Comparison of ENCODE assay signal across 24 cellular contexts in genomic region chr2:24482256-24482971, GRCh38. TPM values are rescaled to one million over a fixed set of nuclear protein-coding genes. Genes with fewer than 3 reads are reported as not detected.
DNase-seq lines count a peak whose midpoint lies in the region; ATAC-seq, FAIRE-seq and TF ChIP-seq lines count a peak whose summit lies in the region.
"Had no signal": no experiment of that assay in that cellular context is flagged by ENCODE, and none has a peak within 500 bp of the region (broad histone marks: within the 10 kb centered on the region; RNA-seq: fewer than 3 reads in every experiment).

No MANE protein-coding gene starts in this region.

- H3K27ac Mint-ChIP-seq in GM23338 = no peak overlapping the region
- H3K27ac Mint-ChIP-seq: activated CD8-positive, alpha-beta memory T cell treated with anti-CD3 and anti-CD28 coated beads, Interleukin-2, amount 10 ng/mL, durations not matched to agents 7 days and 5 days; IgD-negative memory B cell; stimulated activated memory B cell treated with anti-CD40 and anti-IgM and Interleukin-4, amounts not matched to agents 10 μg/mL and 1 μg/mL and 100 μg/mL, for 72 hours had no signal

- H3K36me3 ChIP-seq in GM23338 (ENCODE audit: insufficient read depth) (no peaks in the 10 kb centered on the region), bronchial epithelial cell (ENCODE audit: control insufficient read depth, insufficient read depth, low read length) (no peaks in the 10 kb centered on the region), mucosa of descending colon (ENCODE audit: low read depth) (no peaks in the 10 kb centered on the region), suprapubic skin (no peaks in the 10 kb centered on the region)
- H3K36me3 ChIP-seq: MG63, tibial artery had no signal

- POLR2A ChIA-PET in A549 (lab: Yijun Ruan, JAX) = interaction anchor here (1.3 to 1.5 kb wide), 2 partner anchors 9 to 310 kb away, joined by 3 to 4 read pairs; partner anchors contain the start of genes CENPO, NCOA1 and PTRHD1

- intact Hi-C loops in mucosa of descending colon (cut with DNase I, micrococcal nuclease) = no loop called here

- H2AFZ ChIP-seq in GM23338 = 0 out of 2 replicates have a peak overlapping the region, but pooled peaks have one; percentile 47

- H3K27me3 Mint-ChIP-seq in GM23338 (ENCODE audit: insufficient read depth, low read depth, poor library complexity) = no peaks in the 10 kb centered on the region
- H3K27me3 Mint-ChIP-seq: activated CD8-positive, alpha-beta memory T cell treated with anti-CD3 and anti-CD28 coated beads, Interleukin-2, amount 10 ng/mL, durations not matched to agents 7 days and 5 days; IgD-negative memory B cell; stimulated activated memory B cell treated with anti-CD40 and anti-IgM and Interleukin-4, amounts not matched to agents 10 μg/mL and 1 μg/mL and 100 μg/mL, for 72 hours had no signal

- no peaks in the 10 kb centered on the region for H3K9me2 ChIP-seq in GM23338 (ENCODE audit: insufficient read depth)

- peaks cover 4% of the 10 kb centered on the region for H3K4me1 Mint-ChIP-seq in GM23338
- H3K4me1 Mint-ChIP-seq: activated CD8-positive, alpha-beta memory T cell treated with anti-CD3 and anti-CD28 coated beads, Interleukin-2, amount 10 ng/mL, durations not matched to agents 7 days and 5 days; IgD-negative memory B cell; stimulated activated memory B cell treated with anti-CD40 and anti-IgM and Interleukin-4, amounts not matched to agents 10 μg/mL and 1 μg/mL and 100 μg/mL, for 72 hours had no signal

- no peak for FAIRE-seq in A549 (lab: Jason Lieb, UNC)
- FAIRE-seq in bronchial epithelial cell (lab: Jason Lieb, UNC) = no peak
- FAIRE-seq: small intestine had no signal

- no peaks in the 10 kb centered on the region for H3K9me3 ChIP-seq in A549
- no peaks in the 10 kb centered on the region for H3K9me3 ChIP-seq in mucosa of descending colon
- H3K9me3 ChIP-seq in suprapubic skin = no peaks in the 10 kb centered on the region
- H3K9me3 ChIP-seq: MG63, tibial artery had no signal

- no peak overlapping the region for H3K4me3 Mint-ChIP-seq in GM23338
- H3K4me3 Mint-ChIP-seq: activated CD8-positive, alpha-beta memory T cell treated with anti-CD3 and anti-CD28 coated beads, Interleukin-2, amount 10 ng/mL, durations not matched to agents 7 days and 5 days; IgD-negative memory B cell; stimulated activated memory B cell treated with anti-CD40 and anti-IgM and Interleukin-4, amounts not matched to agents 10 μg/mL and 1 μg/mL and 100 μg/mL, for 72 hours had no signal

- no peak for TF ChIP-seq POLR2A in A549 (IDR thresholded peaks at IDR 0.05; ENCODE audit: low read length)
- no peak for TF ChIP-seq POLR2A in suprapubic skin (IDR thresholded peaks at IDR 0.05)

- no peaks in the 10 kb centered on the region; the same call in 2 of the 3 replicates for H3K36me3 Mint-ChIP-seq in GM23338 (ENCODE audit: low read depth)
- H3K36me3 Mint-ChIP-seq: stimulated activated memory B cell treated with anti-CD40 and anti-IgM and Interleukin-4, amounts not matched to agents 10 μg/mL and 1 μg/mL and 100 μg/mL, for 72 hours had no signal

- no peak for TF ChIP-seq EP300 in A549 (IDR thresholded peaks at IDR 0.05)
- TF ChIP-seq EP300 in suprapubic skin (IDR thresholded peaks at IDR 0.05) = no peak

- H3K27ac ChIP-seq in A549 = no peak overlapping the region
- H3K27ac ChIP-seq in GM23338 (ENCODE audit: low read depth) = no peak overlapping the region
- no peak overlapping the region for H3K27ac ChIP-seq in suprapubic skin
- H3K27ac ChIP-seq: RWPE1, tibial artery had no signal

- no peak for TF ChIP-seq CTCF in A549 (IDR thresholded peaks at IDR 0.05)
- no peak for TF ChIP-seq CTCF in GM23338 (conservative IDR thresholded peaks at IDR 0.05; ENCODE audit: low read depth in 2 of 2)
- no peak for TF ChIP-seq CTCF in bronchial epithelial cell (IDR thresholded peaks at IDR 0.05; ENCODE audit: insufficient read depth, low read length, severe bottlenecking)
- no peak for TF ChIP-seq CTCF in mucosa of descending colon (IDR thresholded peaks at IDR 0.05)
- TF ChIP-seq CTCF in suprapubic skin (IDR thresholded peaks at IDR 0.05) = no peak

- H3K9me3 Mint-ChIP-seq in GM23338 = peaks cover 10% of the 10 kb centered on the region; the same call in 2 of the 3 replicates
- H3K9me3 Mint-ChIP-seq: IgD-negative memory B cell had no signal

- H3K4me3 ChIP-seq in A549 (no peak overlapping the region), GM23338 (no peak overlapping the region), bronchial epithelial cell (ENCODE audit: low read depth, low read length) (no peak overlapping the region), mucosa of descending colon (no peak overlapping the region), suprapubic skin (no peak overlapping the region)
- H3K4me3 ChIP-seq: MG63, tibial artery had no signal

- TF ChIP-seq RAD21 in A549 (conservative IDR thresholded peaks at IDR 0.05 in 1 of 2, IDR thresholded peaks at IDR 0.05 in 1 of 2) = no peak

- H3F3A ChIP-seq in GM23338 (replicated peaks; ENCODE audit: low read depth) = no peaks in the 10 kb centered on the region

- H3K27me3 ChIP-seq in GM23338 (ENCODE audit: insufficient read depth) = no peaks in the 10 kb centered on the region
- H3K27me3 ChIP-seq in bronchial epithelial cell (ENCODE audit: control insufficient read depth, insufficient read depth, low read length) = peaks cover 2% of the 10 kb centered on the region
- H3K27me3 ChIP-seq in suprapubic skin = no peaks in the 10 kb centered on the region
- H3K27me3 ChIP-seq: MG63 had no signal

- H3K4me1 ChIP-seq in A549 = no peaks in the 10 kb centered on the region
- H3K4me1 ChIP-seq in GM23338 (ENCODE audit: insufficient read depth) = no peaks in the 10 kb centered on the region
- peaks cover 6% of the 10 kb centered on the region for H3K4me1 ChIP-seq in mucosa of descending colon (ENCODE audit: low read depth)
- H3K4me1 ChIP-seq in suprapubic skin = peaks cover 7% of the 10 kb centered on the region
- H3K4me1 ChIP-seq: tibial artery had no signal

- DNase-seq in A549 (ENCODE audit: low read depth in 1 of 2, low spot score in 1 of 2) (peak in 1 of 2 experiments; percentile 29), GM23338 (ENCODE audit: low spot score) (no peak), bronchial epithelial cell (ENCODE audit: low read depth) (peak; percentile 27), mucosa of descending colon (peak in 1 of 3 donors; percentile 25), suprapubic skin (ENCODE audit: low spot score in 2 of 2) (no peak), SHP77 treated with DMSO at 0.1 percent for 48 hours (lab: John Stamatoyannopoulos, UW) (no peak), T1000 (lab: John Stamatoyannopoulos, UW) (no peak)
- DNase-seq: activated CD8-positive, alpha-beta memory T cell treated with anti-CD3 and anti-CD28 coated beads, Interleukin-2, amount 10 ng/mL, durations not matched to agents 7 days and 5 days; activated naive CD4-positive, alpha-beta T cell treated with anti-CD3 and anti-CD28 coated beads, Interleukin-2, amount 50 U/mL, for 16 hours; C1 segment of cervical spinal cord; DMS 273 treated with DMSO at 0.1 percent for 48 hours; foreskin fibroblast; HCEC 1CT; hippocampal formation; MG63; NCI-H2171; NCI-H526 treated with DMSO at 0.1 percent for 48 hours; nucleus accumbens; small intestine; tibial artery had no signal

- no peaks in the 10 kb centered on the region for H3K79me2 ChIP-seq in GM23338 (replicated peaks; ENCODE audit: insufficient read depth)

- H3K4me2 ChIP-seq in A549 (no peak overlapping the region), GM23338 (no peak overlapping the region)

- WGBS in A549 (ENCODE audit: missing lambda C conversion rate) = 67% methylated on average over 5 of the region's 5 CpGs
- WGBS in suprapubic skin = 52% methylated on average over 5 of the region's 5 CpGs

- peak in 1 of 2 experiments; percentile 38; a peak in 3 of 6 replicates for ATAC-seq in A549
- no peak for ATAC-seq in GM23338
- peak; percentile 76 for ATAC-seq in mucosa of descending colon
- ATAC-seq in GM19351 (IDR thresholded peaks at IDR 0.05; ENCODE audit: unreplicated experiment) = no peak
- ATAC-seq: activated CD8-positive, alpha-beta memory T cell treated with anti-CD3 and anti-CD28 coated beads, Interleukin-2, amount 10 ng/mL, durations not matched to agents 7 days and 5 days; stimulated activated memory B cell treated with anti-CD40 and anti-IgM and Interleukin-4, amounts not matched to agents 10 μg/mL and 1 μg/mL and 100 μg/mL, for 72 hours had no signal

- CTCF ChIA-PET in A549 (lab: Yijun Ruan, JAX) = interaction anchor here (1.6 kb wide), 1 partner anchor 345 kb away, joined by 3 read pairs; no protein-coding TSS in a partner anchor

- no peaks in the 10 kb centered on the region for H4K20me1 ChIP-seq in GM23338 (replicated peaks; ENCODE audit: insufficient read depth)

TF ChIP-seq in A549, 52 proteins besides CTCF, POLR2A, EP300 and RAD21:
- TF ChIP-seq ZFP36 (IDR thresholded peaks at IDR 0.05; ENCODE audit: borderline replicate concordance, partially characterized antibody) (no peak), NFE2L2 (conservative IDR thresholded peaks at IDR 0.05; ENCODE audit: low read length) (0 out of 2 replicates have a peak, but pooled peaks have one; percentile 34)
TF ChIP-seq in A549: peak in this region for 1.

TF ChIP-seq in GM23338, 12 proteins besides CTCF, POLR2A, EP300 and RAD21 (continues in another document):
- no peak for TF ChIP-seq STAT1 (IDR thresholded peaks at IDR 0.05; ENCODE audit: unreplicated experiment)
- TF ChIP-seq POLR2AphosphoS5 (IDR thresholded peaks at IDR 0.05; ENCODE audit: low read depth) = no peak

RNA-seq across cellular contexts. Expression of gene NCOA1, which starts 8.6 kb away (rescaled TPM):
- polyA plus RNA-seq in A549 (2011; rRNA removed) (29.9 and 31.0 TPM in 2 replicates), A549 (2017; fragmentation: RNase III; extraction: RNeasy Plus Mini Kit Qiagen cat#74134 plus additional on column Dnase treatment) (7.6 to 8.4 TPM (median 7.7 TPM) in 3 replicates), GM23338 (2016; fragmentation: Nextera tagmentation; extraction: Ambion mirVana) (6.4 and 7.1 TPM in 2 replicates)
- polyA plus RNA-seq in A549 (2012; cell fraction: cytosol; rRNA removed) = 7.6 and 9.6 TPM in 2 replicates
- 4.9 and 6.1 TPM in 2 replicates for polyA plus RNA-seq in A549 (2012; cell fraction: nucleus; rRNA removed)
- polyA minus RNA-seq in A549 (2011; rRNA and poly(A)+ RNA removed) = 45.8 and 54.0 TPM in 2 replicates
- 13.1 and 15.1 TPM in 2 replicates for total RNA-seq in GM23338 (2014; rRNA removed; shearing (Covaris generic))
- total RNA-seq in bronchial epithelial cell (3.4 and 7.4 TPM in 2 replicates), mucosa of descending colon (10 to 100 TPM; 34.8 to 55.6 (median 43.6) TPM), suprapubic skin (10 to 100 TPM; 40.5 to 66.1 (median 47.2) TPM)
